In the genomic region with DNA sequence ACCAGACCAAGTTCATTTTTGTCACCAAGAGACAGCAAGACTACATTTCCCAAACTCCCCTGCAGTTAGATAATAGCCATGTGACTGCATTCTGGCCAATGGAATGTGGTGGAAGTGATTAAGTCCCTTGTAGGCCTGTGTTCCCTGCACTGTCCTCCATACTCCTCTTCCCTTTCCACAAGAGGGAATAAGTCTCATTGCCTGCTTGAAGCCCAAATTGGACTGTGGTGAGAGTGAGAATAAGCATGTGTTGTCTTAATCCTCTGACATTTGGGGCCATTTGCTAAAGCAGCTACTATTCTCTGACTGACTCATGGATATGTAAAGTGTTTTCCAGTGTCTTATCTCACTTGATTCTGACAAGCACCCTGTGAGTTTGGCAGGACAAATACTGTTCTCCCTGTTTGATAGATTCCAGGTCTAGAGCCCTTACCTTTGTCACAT, we compare ENCODE assay signal across 10 cellular contexts. TPM values are rescaled to one million over a fixed set of nuclear protein-coding genes. Genes with fewer than 3 reads are reported as not detected.
DNase-seq lines count a peak whose midpoint lies in the region; ATAC-seq and TF ChIP-seq lines count a peak whose summit lies in the region.
"Had no signal": no experiment of that assay in that cellular context is flagged by ENCODE, and none has a peak within 500 bp of the region (broad histone marks: within the 10 kb centered on the region; RNA-seq: fewer than 3 reads in every experiment).

No MANE protein-coding gene starts in this region.

- H3K4me2 ChIP-seq in smooth muscle cell, result no peak overlapping the region

- H3K79me2 ChIP-seq in smooth muscle cell (ENCODE audit: low read depth), result no peaks in the 10 kb centered on the region

- peaks cover 7% of the 10 kb centered on the region for H3F3A ChIP-seq in smooth muscle cell (ENCODE audit: low read depth)

- POLR2A ChIA-PET in RWPE1 (lab: Yijun Ruan, JAX; ENCODE audit: low non-redundant PET), result no interaction called here

- H4K20me1 ChIP-seq in smooth muscle cell (ENCODE audit: low read depth), result no peaks in the 10 kb centered on the region

- ATAC-seq in HG03432 (IDR thresholded peaks at IDR 0.05; ENCODE audit: unreplicated experiment), result no peak

- H3K4me1 ChIP-seq in smooth muscle cell (ENCODE audit: low read depth), result no peaks in the 10 kb centered on the region

- no peaks in the 10 kb centered on the region for H3K36me3 ChIP-seq in smooth muscle cell (ENCODE audit: low read depth)

- no peaks in the 10 kb centered on the region for H3K27me3 ChIP-seq in smooth muscle cell (ENCODE audit: low read depth)
- H3K27me3 ChIP-seq: spleen had no signal

- no peak overlapping the region for H3K9ac ChIP-seq in smooth muscle cell (ENCODE audit: low read depth)

- TF ChIP-seq CTCF in RWPE1 (conservative IDR thresholded peaks at IDR 0.05; ENCODE audit: low read depth) (no peak), smooth muscle cell (IDR thresholded peaks at IDR 0.05; ENCODE audit: borderline replicate concordance, insufficient read depth, poor library complexity, severe bottlenecking) (no peak)

- CTCF ChIA-PET in RWPE1 (lab: Yijun Ruan, JAX), result no interaction called here

- H3K27ac ChIP-seq in RWPE1 (no peak overlapping the region), smooth muscle cell (ENCODE audit: low read depth) (no peak overlapping the region)
- H3K27ac ChIP-seq: epithelial cell of prostate, spleen had no signal

- no peak overlapping the region for H3K4me3 ChIP-seq in smooth muscle cell
- H3K4me3 ChIP-seq: spleen had no signal

- DNase-seq in NCI-H146 (lab: John Stamatoyannopoulos, UW), result peak; percentile 13
- DNase-seq in NCI-H146 treated with DMSO at 0.1 percent for 48 hours (lab: John Stamatoyannopoulos, UW; ENCODE audit: unreplicated experiment), result no peak
- DNase-seq in RWPE1 (ENCODE audit: low spot score), result peak; percentile 54
- DNase-seq in glomerular endothelial cell (ENCODE audit: extremely low read depth, low read depth, low spot score), result peak; percentile 5
- no peak for DNase-seq in smooth muscle cell (lab: John Stamatoyannopoulos, UW; ENCODE audit: unreplicated experiment)
- no peak for DNase-seq in NCI-H345 (lab: John Stamatoyannopoulos, UW)
- DNase-seq in retina, result no peak
- DNase-seq: spleen had no signal

- H3K9me3 ChIP-seq in smooth muscle cell (replicated peaks; ENCODE audit: low read depth), result no peaks in the 10 kb centered on the region

- peak overlapping the region; percentile 83 for H2AFZ ChIP-seq in smooth muscle cell (ENCODE audit: low read depth)

RNA-seq across cellular contexts. Expression of a gene that starts 20.7 kb away (rescaled TPM):
- total RNA-seq in glomerular endothelial cell (0.10 and 1.2 TPM in 2 replicates), smooth muscle cell (not detected in 2 replicates)
- not detected in 2 replicates for polyA plus RNA-seq in smooth muscle cell

RNA-seq across cellular contexts. Expression of a gene that starts 47.6 kb away (rescaled TPM):
- total RNA-seq in glomerular endothelial cell, result 0.12 TPM in 1 of 2 replicates, not detected in the other
- 0.13 and 0.49 TPM in 2 replicates for total RNA-seq in smooth muscle cell
- polyA plus RNA-seq in smooth muscle cell, result 0.41 TPM in 1 of 2 replicates, not detected in the other

Comparison
In these comparisons a context has a peak if more than half of its experiments do, and no peak if none do; other contexts are left out.
1. DNase-seq: peak in NCI-H146 (single experiment), RWPE1 (single experiment) and glomerular endothelial cell (single experiment); none in NCI-H146 treated with DMSO at 0.1 percent for 48 hours (single experiment), smooth muscle cell (single experiment), NCI-H345 (single experiment) and retina (single experiment).